18 cellular contexts compared by ENCODE assay signal in the genomic region with DNA sequence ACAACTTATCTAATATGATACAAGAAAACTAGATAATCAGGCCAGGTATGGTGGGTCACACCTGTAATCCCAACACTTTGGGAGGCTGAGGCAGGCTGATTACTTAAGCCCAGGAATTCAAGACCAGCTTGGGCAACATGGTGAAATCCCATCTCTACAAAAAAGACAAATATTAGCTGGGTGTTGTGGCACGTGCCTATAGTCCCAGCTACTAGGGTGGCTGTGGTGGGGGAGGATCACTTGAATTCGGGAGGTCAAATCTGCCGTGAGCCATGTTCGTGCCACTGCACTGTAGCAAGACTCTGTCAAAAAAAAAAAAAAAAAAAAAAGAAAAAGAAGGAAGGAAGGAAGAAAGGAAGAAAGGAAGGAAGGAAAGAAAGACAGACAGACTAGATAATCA.
"Had no signal": no experiment of that assay in that cellular context is flagged by ENCODE, and none has a peak within 500 bp of the region (broad histone marks: within the 10 kb centered on the region; RNA-seq: fewer than 3 reads in every experiment).

No MANE protein-coding gene starts in this region.

- H3K4me1 ChIP-seq: left lung, suprapubic skin had no signal

- H3K27ac Mint-ChIP-seq: memory B cell; naive thymus-derived CD8-positive, alpha-beta T cell; WTC11 had no signal

- H3K9me3 Mint-ChIP-seq: activated CD4-positive, alpha-beta T cell treated with anti-CD3 and anti-CD28 coated beads, Interleukin-2, amount 10 ng/mL, durations not matched to agents 24 days and 14 days; memory B cell; stimulated activated naive CD8-positive, alpha-beta T cell treated with anti-CD3 and anti-CD28 coated beads, Interleukin-15, Interleukin-2, amounts not matched to agents 100 ng/mL and 50 ng/mL, for 24 hours had no signal

- H3K27ac ChIP-seq: brain microvascular endothelial cell, left lung, suprapubic skin had no signal

- H3K36me3 ChIP-seq: brain microvascular endothelial cell, left lung, suprapubic skin had no signal

- FAIRE-seq: kidney, TTC549 had no signal

- DNase-seq: activated CD4-positive, alpha-beta T cell treated with anti-CD3 and anti-CD28 coated beads, Interleukin-2, amount 10 ng/mL, durations not matched to agents 24 days and 14 days; brain microvascular endothelial cell; cortex of kidney; effector CD4-positive, alpha-beta T cell; foreskin fibroblast; hippocampal formation; kidney; left lung; naive thymus-derived CD8-positive, alpha-beta T cell; posterior cingulate gyrus; retina; stimulated activated CD4-positive, alpha-beta T cell treated with anti-CD3 and anti-CD28 coated beads, Interleukin-4, amount 100 ng/mL, for 24 hours had no signal

- H3K27me3 ChIP-seq: brain microvascular endothelial cell, left lung, suprapubic skin had no signal

- H3K9me3 ChIP-seq: suprapubic skin had no signal

- H3K36me3 Mint-ChIP-seq: activated naive CD8-positive, alpha-beta T cell; memory B cell; naive thymus-derived CD8-positive, alpha-beta T cell; WTC11 had no signal

- H3K4me3 Mint-ChIP-seq: memory B cell, WTC11 had no signal

- H3K4me1 Mint-ChIP-seq: WTC11 had no signal

- ATAC-seq: left lung; naive thymus-derived CD8-positive, alpha-beta T cell; WTC11 had no signal

- H3K4me3 ChIP-seq: left lung, suprapubic skin had no signal
